In genomic region chr10:11354823-11355222, GRCh38 we compare ENCODE assay signal across 16 cellular contexts.
"Had no signal": no experiment of that assay in that cellular context is flagged by ENCODE, and none has a peak within 500 bp of the region (broad histone marks: within the 10 kb centered on the region; RNA-seq: fewer than 3 reads in every experiment).

No MANE protein-coding gene starts in this region.

- H3K4me3 Mint-ChIP-seq: memory B cell; natural killer cell treated with Interleukin-12 subunit alpha and Interleukin-12 subunit beta and Interleukin-15 and Interleukin-18, amount 100 ng/mL, for 72 hours; stimulated activated naive B cell treated with anti-CD40 and anti-IgM and Interleukin-4, amounts not matched to agents 10 μg/mL and 1 μg/mL and 100 μg/mL, for 72 hours had no signal

- DNase-seq: effector memory CD4-positive, alpha-beta T cell; heart right ventricle; left lung; lower lobe of right lung; midbrain; occipital lobe; right lobe of liver; spleen; stimulated activated CD4-positive, alpha-beta T cell treated with anti-CD3 and anti-CD28 coated beads, Interleukin-15, amount 100 ng/mL, for 24 hours; stimulated activated CD4-positive, alpha-beta T cell treated with anti-CD3 and anti-CD28 coated beads, Interleukin-1b, Interleukin-23, amount 100 ng/mL, for 48 hours; stimulated activated CD4-positive, alpha-beta T cell treated with anti-CD3 and anti-CD28 coated beads, Interleukin-4, amount 100 ng/mL, for 24 hours; stimulated activated naive B cell treated with anti-CD40 and anti-IgM and Interleukin-4, amounts not matched to agents 10 μg/mL and 1 μg/mL and 100 μg/mL, for 72 hours; trophoblast cell had no signal

- H3K4me1 Mint-ChIP-seq: memory B cell; stimulated activated naive B cell treated with anti-CD40 and anti-IgM and Interleukin-4, amounts not matched to agents 10 μg/mL and 1 μg/mL and 100 μg/mL, for 72 hours had no signal

- H3K27ac Mint-ChIP-seq: memory B cell; natural killer cell treated with Interleukin-12 subunit alpha and Interleukin-12 subunit beta and Interleukin-15 and Interleukin-18, amount 100 ng/mL, for 72 hours; stimulated activated naive B cell treated with anti-CD40 and anti-IgM and Interleukin-4, amounts not matched to agents 10 μg/mL and 1 μg/mL and 100 μg/mL, for 72 hours had no signal

- ATAC-seq: esophagus mucosa; left lung; lower lobe of right lung; natural killer cell treated with Interleukin-12 subunit alpha and Interleukin-12 subunit beta and Interleukin-15 and Interleukin-18, amount 100 ng/mL, for 72 hours; right lobe of liver; stimulated activated naive B cell treated with anti-CD40 and anti-IgM and Interleukin-4, amounts not matched to agents 10 μg/mL and 1 μg/mL and 100 μg/mL, for 72 hours had no signal

- H3K9me3 Mint-ChIP-seq: memory B cell; natural killer cell treated with Interleukin-12 subunit alpha and Interleukin-12 subunit beta and Interleukin-15 and Interleukin-18, amount 100 ng/mL, for 72 hours had no signal

- H3K36me3 Mint-ChIP-seq: natural killer cell treated with Interleukin-12 subunit alpha and Interleukin-12 subunit beta and Interleukin-15 and Interleukin-18, amount 100 ng/mL, for 72 hours had no signal
